8 cellular contexts compared by ENCODE assay signal in the genomic region with DNA sequence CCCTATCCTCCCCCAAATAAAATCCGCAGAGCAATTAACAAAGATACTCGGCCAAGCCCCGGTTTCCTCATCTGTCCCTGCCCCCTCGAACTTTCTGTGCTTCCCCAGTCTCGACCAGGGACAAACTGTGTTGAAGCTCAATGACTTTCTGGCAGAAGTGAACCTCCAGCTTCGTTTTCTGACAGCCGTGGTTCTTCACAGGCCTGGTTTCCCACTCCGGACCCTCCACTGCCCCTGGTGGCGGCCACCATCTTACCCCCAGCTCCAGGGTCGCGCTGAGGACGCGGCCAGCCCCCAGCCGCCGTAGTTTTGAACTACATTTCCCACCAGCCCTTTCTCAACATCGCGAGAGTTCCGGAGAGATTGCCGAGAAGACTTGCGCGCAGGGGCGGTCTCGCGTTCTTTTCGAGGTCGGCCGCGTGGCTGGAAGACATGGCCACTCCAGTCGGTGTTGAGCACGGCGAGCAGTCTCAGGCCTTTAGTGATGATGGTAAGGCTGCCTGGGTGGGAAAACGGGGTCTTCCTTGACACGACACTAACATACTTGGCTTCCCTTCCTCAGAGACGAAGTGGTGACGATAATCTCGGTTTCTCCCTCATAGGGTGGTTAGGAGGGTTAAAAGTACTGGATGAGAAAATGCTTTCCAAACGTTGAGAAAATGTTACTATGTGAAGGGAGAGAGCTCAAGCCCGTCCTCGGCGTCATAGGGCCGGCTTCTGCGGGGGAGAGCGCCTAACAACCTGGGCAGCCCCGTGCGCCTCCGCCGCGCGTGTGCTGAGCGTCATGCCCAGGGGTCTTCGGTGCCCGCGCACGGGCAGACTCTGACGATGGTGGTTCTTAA. TPM values are rescaled to one million over a fixed set of nuclear protein-coding genes. Genes with fewer than 3 reads are reported as not detected.
DNase-seq lines count a peak whose midpoint lies in the region; ATAC-seq and TF ChIP-seq lines count a peak whose summit lies in the region.

No MANE protein-coding gene starts in this region.

- peaks cover 17% of the 10 kb centered on the region for H4K20me1 ChIP-seq in SU-DHL-6 (ENCODE audit: low read depth, low read length)

- TF ChIP-seq CTCF in GM12874 (IDR thresholded peaks at IDR 0.05; ENCODE audit: insufficient read depth, low read depth, low read length) (peak; percentile 72), SU-DHL-6 (IDR thresholded peaks at IDR 0.05; ENCODE audit: insufficient read depth, low read length, poor library complexity, severe bottlenecking) (peak; percentile 22), heart left ventricle (IDR thresholded peaks at IDR 0.05) (peak; percentile 33 to 70 (median 49)), type B pancreatic cell (conservative IDR thresholded peaks at IDR 0.05) (peak; percentile 86)

- ATAC-seq in HG02763 (IDR thresholded peaks at IDR 0.05; ENCODE audit: unreplicated experiment) (peak; percentile 79), heart left ventricle (peak; percentile 76 to 92 (median 92))

- DNase-seq in NCI-H1417 (lab: John Stamatoyannopoulos, UW) (peak; percentile 97 to 99 (median 98)), adipocyte (ENCODE audit: low read depth) (peak; percentile 99), heart left ventricle (peak; percentile 94 to 96 (median 95)), pons (ENCODE audit: low spot score) (peak; percentile 85), type B pancreatic cell (ENCODE audit: extremely low spot score, unreplicated experiment) (peak; percentile 97)

- peak overlapping the region; percentile 96 for H3K4me3 Mint-ChIP-seq in type B pancreatic cell

- intact Hi-C loops in heart left ventricle (cut with DNase I): loop anchor here in 7 of 10 donors (1.0 to 10.0 kb wide), 11 partner anchors 65 to 170 kb away; partner anchors contain the start of genes MXRA7 (in 3 of the 7), JMJD6 (in 2 of the 7) and METTL23 (in 2 of the 7)

- H3K36me3 ChIP-seq in SU-DHL-6 (ENCODE audit: low read length) (peaks cover 23% of the 10 kb centered on the region), adipocyte (ENCODE audit: control insufficient read depth, insufficient read depth, low read length, severe bottlenecking) (peaks cover 23% of the 10 kb centered on the region), heart left ventricle (peaks cover 0 to 22% (median 14%) of the 10 kb centered on the region in 9 donors)

- H2AFZ ChIP-seq in SU-DHL-6 (ENCODE audit: low read depth, low read length, severe bottlenecking): peak overlapping the region; percentile 77

- H3K9me2 ChIP-seq in SU-DHL-6 (replicated peaks; ENCODE audit: insufficient read depth, low read length): no peaks in the 10 kb centered on the region

- peak overlapping the region; percentile 98 for H3K27ac Mint-ChIP-seq in type B pancreatic cell

- H3K9me3 ChIP-seq in SU-DHL-6 (ENCODE audit: insufficient read depth, low read length): no peaks in the 10 kb centered on the region
- no peaks in the 10 kb centered on the region for H3K9me3 ChIP-seq in adipocyte (ENCODE audit: control insufficient read depth, low read length)
- no peaks in the 10 kb centered on the region for H3K9me3 ChIP-seq in heart left ventricle

- peaks cover 33% of the 10 kb centered on the region for H3F3A ChIP-seq in SU-DHL-6 (ENCODE audit: insufficient read depth)

- H3K27ac ChIP-seq in SU-DHL-6 (ENCODE audit: low read depth, low read length): peak overlapping the region; percentile 80
- peak overlapping the region; percentile 74 to 95 (median 84) for H3K27ac ChIP-seq in heart left ventricle

- H3K79me2 ChIP-seq in SU-DHL-6 (ENCODE audit: insufficient read depth, low read length): peaks cover 47% of the 10 kb centered on the region

- no peaks in the 10 kb centered on the region for H3K9me3 Mint-ChIP-seq in type B pancreatic cell

- H3K4me1 Mint-ChIP-seq in type B pancreatic cell (ENCODE audit: unreplicated experiment): peaks cover 38% of the 10 kb centered on the region

- peaks cover 51% of the 10 kb centered on the region for H3K4me1 ChIP-seq in adipocyte (ENCODE audit: control insufficient read depth, insufficient read depth, low read length)
- peaks cover 5 to 61% (median 48%) of the 10 kb centered on the region in 12 donors for H3K4me1 ChIP-seq in heart left ventricle

- H3K27me3 ChIP-seq in SU-DHL-6 (ENCODE audit: low read length) (no peaks in the 10 kb centered on the region), adipocyte (replicated peaks; ENCODE audit: control insufficient read depth, insufficient read depth, low read length) (no peaks in the 10 kb centered on the region), heart left ventricle (no peaks in the 10 kb centered on the region)

- no peaks in the 10 kb centered on the region for H3K27me3 Mint-ChIP-seq in type B pancreatic cell

- WGBS in heart left ventricle, 4 donors: 0 to 1% (median 1%) methylated on average over 52 to 55 of the region's 55 CpGs

- H3K4me3 ChIP-seq in SU-DHL-6 (ENCODE audit: insufficient read depth, low read length, poor library complexity, severe bottlenecking): peak overlapping the region; percentile 76
- H3K4me3 ChIP-seq in adipocyte (ENCODE audit: low read length): peak overlapping the region; percentile 100
- peak overlapping the region; percentile 54 to 88 (median 73) for H3K4me3 ChIP-seq in heart left ventricle

- peak overlapping the region; percentile 71 for H3K4me2 ChIP-seq in SU-DHL-6 (ENCODE audit: low read depth, low read length, poor library complexity, severe bottlenecking)

- H3K9ac ChIP-seq in SU-DHL-6 (ENCODE audit: low read length) (peak overlapping the region; percentile 96), adipocyte (ENCODE audit: low read length) (peak overlapping the region; percentile 100)

- TF ChIP-seq POLR2A in heart left ventricle (IDR thresholded peaks at IDR 0.05): peak in 1 of 2 donors; percentile 77

- peaks cover 23% of the 10 kb centered on the region for H3K36me3 Mint-ChIP-seq in type B pancreatic cell

RNA-seq across cellular contexts. Expression of gene PRCD, which starts 17.7 kb away (rescaled TPM):
- total RNA-seq in heart left ventricle (1 to 10 TPM; 1.1 to 4.9 (median 2.7) TPM), type B pancreatic cell (ENCODE audit: low replicate concordance) (0.33 and 3.3 TPM in 2 replicates)
- 1 to 10 TPM; 1.2 to 7.6 TPM for polyA plus RNA-seq in heart left ventricle

RNA-seq across cellular contexts. Expression of gene CYGB, which starts 20.1 kb away (rescaled TPM):
- 10 to 100 TPM; 11.8 to 37.9 (median 21.9) TPM for total RNA-seq in heart left ventricle
- polyA plus RNA-seq in heart left ventricle: 10 to 100 TPM; 16.7 to 25.9 TPM
- total RNA-seq in type B pancreatic cell (ENCODE audit: low replicate concordance): 2.5 and 10.0 TPM in 2 replicates

RNA-seq across cellular contexts. Expression of gene ST6GALNAC2, which starts 28.1 kb away (rescaled TPM):
- 1 to 10 TPM; 3.3 to 7.8 (median 5.6) TPM for total RNA-seq in heart left ventricle
- polyA plus RNA-seq in heart left ventricle: 1 to 10 TPM; 2.1 to 2.3 TPM
- 4.3 and 10.4 TPM in 2 replicates for total RNA-seq in type B pancreatic cell (ENCODE audit: low replicate concordance)

RNA-seq across cellular contexts. Expression of gene RHBDF2, which starts 56.4 kb away (rescaled TPM):
- total RNA-seq in heart left ventricle (10 to 100 TPM in 7 of 9 donors, 1 to 10 TPM in 2; 6.3 to 49.4 (median 14.1) TPM), type B pancreatic cell (ENCODE audit: low replicate concordance) (12.3 and 17.2 TPM in 2 replicates)
- 10 to 100 TPM; 11.7 to 18.3 TPM for polyA plus RNA-seq in heart left ventricle

Comparison
In these comparisons a context has a peak if more than half of its experiments do, and no peak if none do; other contexts are left out.
1. Peak in every context shown above with its lines: DNase-seq, ATAC-seq, H3K4me3 ChIP-seq and H3K27ac ChIP-seq.
2. CTCF ChIP-seq: peak in every context shown above with its lines; median percentile 86 in type B pancreatic cell; 72 in GM12874; 49 in heart left ventricle; 22 in SU-DHL-6.